ENCODE assay signal across 41 cellular contexts in the genomic region with DNA sequence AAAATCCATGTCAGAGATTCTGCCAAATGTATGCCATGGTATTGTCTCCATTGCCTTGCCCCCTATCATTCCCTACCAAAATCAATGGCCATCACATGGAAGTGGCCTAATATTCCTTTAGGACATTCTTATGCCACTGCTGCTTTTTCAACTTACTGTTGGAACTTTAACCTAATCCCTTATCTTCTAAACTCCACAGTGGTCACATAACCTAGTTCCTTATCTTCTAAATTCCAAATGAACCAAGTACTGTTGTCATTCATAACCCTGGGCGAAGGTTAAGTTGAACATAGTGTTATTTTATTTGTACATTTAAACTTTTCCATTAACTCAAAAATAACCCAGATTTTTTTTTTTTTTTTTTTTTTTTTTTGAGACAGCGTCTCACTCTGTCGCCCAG. TPM values are rescaled to one million over a fixed set of nuclear protein-coding genes. Genes with fewer than 3 reads are reported as not detected.
"Had no signal": no experiment of that assay in that cellular context is flagged by ENCODE, and none has a peak within 500 bp of the region (broad histone marks: within the 10 kb centered on the region; RNA-seq: fewer than 3 reads in every experiment).

No MANE protein-coding gene starts in this region.

- H3K9me3 ChIP-seq: ascending aorta, MG63 had no signal

- H3K9me3 Mint-ChIP-seq: activated B cell treated with CpG ODN at 0.5 μM for 24 hours; activated CD4-positive, alpha-beta memory T cell treated with anti-CD3 and anti-CD28 coated beads for 36 hours; activated naive CD4-positive, alpha-beta T cell treated with anti-CD3 and anti-CD28 coated beads, Interleukin-2, amount 10 ng/mL, durations not matched to agents 7 days and 5 days; activated naive CD8-positive, alpha-beta T cell treated with anti-CD3 and anti-CD28 coated beads for 36 hours; activated T-cell treated with anti-CD3 and anti-CD28 coated beads, Interleukin-2, amount 50 U/mL, for 4 hours; activated T-helper 1 cell treated with anti-CD3 and anti-CD28 coated beads, Interleukin-12 subunit alpha, Interleukin-12 subunit beta, Interleukin-2, Interleukin-4 antibody, amounts not matched to agents 30 ng/mL and 10 ng/mL and 1 ng/mL, durations not matched to agents 14 hours and 24 hours and 36 hours; central memory CD8-positive, alpha-beta T cell had no signal

- H3K27me3 Mint-ChIP-seq: activated B cell treated with CpG ODN at 0.5 μM for 24 hours; activated CD4-positive, alpha-beta memory T cell treated with anti-CD3 and anti-CD28 coated beads for 36 hours; activated naive CD4-positive, alpha-beta T cell treated with anti-CD3 and anti-CD28 coated beads, Interleukin-2, amount 10 ng/mL, durations not matched to agents 7 days and 5 days; activated naive CD8-positive, alpha-beta T cell treated with anti-CD3 and anti-CD28 coated beads for 36 hours; central memory CD8-positive, alpha-beta T cell had no signal

- H3K27me3 ChIP-seq: ascending aorta, cardiac muscle cell had no signal

- ATAC-seq: activated T-cell treated with anti-CD3 and anti-CD28 coated beads, Interleukin-2, amount 50 U/mL, for 4 hours; Right ventricle myocardium inferior; SK-N-SH treated with all-trans-retinoic acid at 6 μM for 48 hours had no signal

- DNase-seq: activated B cell treated with CpG ODN at 0.5 μM for 24 hours; activated CD4-positive, alpha-beta memory T cell treated with anti-CD3 and anti-CD28 coated beads for 36 hours; activated CD4-positive, alpha-beta T cell treated with anti-CD3 and anti-CD28 coated beads for 4 hours; activated CD4-positive, alpha-beta T cell treated with anti-CD3 and anti-CD28 coated beads, Interleukin-2, amount 50 U/mL, for 1 hour; activated CD4-positive, CD25-positive, alpha-beta regulatory T cell treated with anti-CD3 and anti-CD28 coated beads, Interleukin-2, amount 50 U/mL, for 72 hours; activated CD8-positive, alpha-beta memory T cell treated with anti-CD3 and anti-CD28 coated beads, Interleukin-2, amount 50 U/mL, for 4 hours; activated effector memory CD4-positive, alpha-beta T cell treated with Interleukin-2 at 50 U/mL for 16 hours; activated naive CD4-positive, alpha-beta T cell treated with anti-CD3 and anti-CD28 coated beads, Interleukin-2, amount 10 ng/mL, durations not matched to agents 7 days and 5 days; activated naive CD8-positive, alpha-beta T cell treated with anti-CD3 and anti-CD28 coated beads for 36 hours; activated T-cell treated with anti-CD3 and anti-CD28 coated beads for 4 hours; activated T-cell treated with anti-CD3 and anti-CD28 coated beads, Interleukin-2, amount 50 U/mL, for 4 hours; amygdala; Kasumi-1; MG63; NCI-H1048; NCI-H1105 treated with DMSO at 0.1 percent for 48 hours; NCI-H1436; NCI-H1694; NCI-H1930; NCI-H2081 treated with DMSO at 0.1 percent for 48 hours; NCI-H345; NCI-H526; NCI-H748 treated with DMSO at 0.1 percent for 48 hours; NK-92 treated with Interleukin-12 subunit alpha and Interleukin-12 subunit beta, amount 100 ng/mL, for 24 hours; PC-9; SIG-M5; SW 1271; T-helper 1 cell; T-helper 2 cell; T-helper 9 cell had no signal

- H2AFZ ChIP-seq: PC-9 had no signal

- H3K4me2 ChIP-seq: PC-9 had no signal

- H3K4me1 ChIP-seq: ascending aorta had no signal

- H3K27ac Mint-ChIP-seq: activated B cell treated with CpG ODN at 0.5 μM for 24 hours; activated CD4-positive, alpha-beta memory T cell treated with anti-CD3 and anti-CD28 coated beads for 36 hours; activated naive CD4-positive, alpha-beta T cell treated with anti-CD3 and anti-CD28 coated beads, Interleukin-2, amount 10 ng/mL, durations not matched to agents 7 days and 5 days; activated naive CD8-positive, alpha-beta T cell treated with anti-CD3 and anti-CD28 coated beads for 36 hours; activated T-helper 1 cell treated with anti-CD3 and anti-CD28 coated beads, Interleukin-12 subunit alpha, Interleukin-12 subunit beta, Interleukin-2, Interleukin-4 antibody, amounts not matched to agents 30 ng/mL and 10 ng/mL and 1 ng/mL, durations not matched to agents 14 hours and 24 hours and 36 hours had no signal

- H3K27ac ChIP-seq: ascending aorta, cardiac muscle cell, PC-9, RWPE1, VCaP had no signal

- H3K4me1 Mint-ChIP-seq: central memory CD8-positive, alpha-beta T cell had no signal

- H3K4me3 Mint-ChIP-seq: activated B cell treated with CpG ODN at 0.5 μM for 24 hours; activated CD4-positive, alpha-beta memory T cell treated with anti-CD3 and anti-CD28 coated beads for 36 hours; activated naive CD4-positive, alpha-beta T cell treated with anti-CD3 and anti-CD28 coated beads, Interleukin-2, amount 10 ng/mL, durations not matched to agents 7 days and 5 days; activated naive CD8-positive, alpha-beta T cell treated with anti-CD3 and anti-CD28 coated beads for 36 hours; activated T-cell treated with anti-CD3 and anti-CD28 coated beads, Interleukin-2, amount 50 U/mL, for 4 hours; activated T-helper 1 cell treated with anti-CD3 and anti-CD28 coated beads, Interleukin-12 subunit alpha, Interleukin-12 subunit beta, Interleukin-2, Interleukin-4 antibody, amounts not matched to agents 30 ng/mL and 10 ng/mL and 1 ng/mL, durations not matched to agents 14 hours and 24 hours and 36 hours; central memory CD8-positive, alpha-beta T cell had no signal

- H3K4me3 ChIP-seq: ascending aorta, cardiac muscle cell, MG63, PC-9 had no signal

RNA-seq across cellular contexts. Expression of gene HSF5, which starts 3.6 kb away (rescaled TPM):
- total RNA-seq: ascending aorta, chondrocyte, NCI-H460, PC-9, Right ventricle myocardium inferior, SK-MEL-5 had no signal
- polyA plus RNA-seq: cardiac muscle cell had no signal
